In genomic region chr7:140654109-140654387, GRCh38 we compare ENCODE assay signal across 6 cellular contexts. TPM values are rescaled to one million over a fixed set of nuclear protein-coding genes. Genes with fewer than 3 reads are reported as not detected.
"Had no signal": no experiment of that assay in that cellular context is flagged by ENCODE, and none has a peak within 500 bp of the region (broad histone marks: within the 10 kb centered on the region; RNA-seq: fewer than 3 reads in every experiment).

No MANE protein-coding gene starts in this region.

- H3K4me1 ChIP-seq: SJCRH30 had no signal

- H3K36me3 ChIP-seq: MG63, SJCRH30 had no signal

- H3K27ac ChIP-seq: RWPE1, SJCRH30 had no signal

- H3K9me3 ChIP-seq: MG63, SJCRH30 had no signal

- H3K27me3 ChIP-seq: MG63, SJCRH30 had no signal

- H3K4me3 ChIP-seq: MG63, SJCRH30 had no signal

- DNase-seq: KG1; NK-92 treated with Interleukin-12 subunit alpha and Interleukin-12 subunit beta, amount 100 ng/mL, for 24 hours had no signal

RNA-seq across cellular contexts. Expression of gene DENND2A, which starts 13.4 kb away (rescaled TPM):
- total RNA-seq: HepG2 had no signal
- polyA plus RNA-seq: HepG2 had no signal
